22 cellular contexts compared by ENCODE assay signal in genomic region chr18:9297007-9297393, GRCh38.
"Had no signal": no experiment of that assay in that cellular context is flagged by ENCODE, and none has a peak within 500 bp of the region (broad histone marks: within the 10 kb centered on the region; RNA-seq: fewer than 3 reads in every experiment).

No MANE protein-coding gene starts in this region.

- H3K27me3 ChIP-seq: dorsolateral prefrontal cortex, esophagus muscularis mucosa, gastrocnemius medialis, heart right ventricle, left lung had no signal

- H3K4me1 ChIP-seq: esophagus muscularis mucosa, gastrocnemius medialis, heart right ventricle, left lung, lower lobe of right lung had no signal

- H3K4me3 ChIP-seq: coronary artery, dorsolateral prefrontal cortex, esophagus muscularis mucosa, gastrocnemius medialis, heart right ventricle, left lung, lower lobe of right lung, mucosa of descending colon had no signal

- DNase-seq: cerebellar nuclear complex; dermis blood vessel endothelial cell; dorsolateral prefrontal cortex; effector CD4-positive, alpha-beta T cell; effector memory CD4-positive, alpha-beta T cell; foreskin melanocyte; gastrocnemius medialis; glutamatergic neuron; head of caudate nucleus; heart right ventricle; hippocampal formation; islet precursor cell; left cardiac atrium; left ventricle myocardium superior; lower lobe of right lung; mesenchymal stem cell; mucosa of descending colon had no signal

- H3K9me3 ChIP-seq: gastrocnemius medialis had no signal

- H3K36me3 ChIP-seq: esophagus muscularis mucosa, gastrocnemius medialis, heart right ventricle, left lung, lower lobe of right lung had no signal

- H3K27ac Mint-ChIP-seq: mesothelial cell of epicardium had no signal

- H3K4me3 Mint-ChIP-seq: central memory CD8-positive, alpha-beta T cell; mesothelial cell of epicardium had no signal

- H3K27ac ChIP-seq: coronary artery, dorsolateral prefrontal cortex, esophagus muscularis mucosa, gastrocnemius medialis, heart right ventricle, left lung, lower lobe of right lung had no signal

- H3K4me1 Mint-ChIP-seq: central memory CD8-positive, alpha-beta T cell; mesothelial cell of epicardium had no signal

- ATAC-seq: gastrocnemius medialis, left cardiac atrium, left lung, left ventricle myocardium superior, mucosa of descending colon had no signal
